15 cellular contexts compared by ENCODE assay signal in genomic region chr21:44685050-44685449, GRCh38. TPM values are rescaled to one million over a fixed set of nuclear protein-coding genes. Genes with fewer than 3 reads are reported as not detected.
A peak's percentile ranks its signal among the peaks of the same experiment; 100 is the strongest.
DNase-seq lines count a peak whose midpoint lies in the region; ATAC-seq, FAIRE-seq and TF ChIP-seq lines count a peak whose summit lies in the region.
"Not testable (repeated sequence)": the region's sequence is repeated elsewhere in the genome, so short reads cannot be mapped to it uniquely, and the experiment has no call there.
"Had no signal": no experiment of that assay in that cellular context is flagged by ENCODE, and none has a peak within 500 bp of the region (broad histone marks: within the 10 kb centered on the region; RNA-seq: fewer than 3 reads in every experiment).

No MANE protein-coding gene starts in this region.

- TF ChIP-seq RAD21 in K562 (CRISPR knock-in tag; conservative IDR thresholded peaks at IDR 0.05 in 1 of 2, IDR thresholded peaks at IDR 0.05 in 1 of 2) = not testable (repeated sequence)

- not testable (repeated sequence) for H3K27ac ChIP-seq in K562 (ENCODE audit: extremely low read depth, low read depth, low read length); esophagus muscularis mucosa (replicated peaks in 1 of 4); vagina

- peaks cover 14% of the 10 kb centered on the region for H3K27me3 Mint-ChIP-seq in T-helper 2 cell treated with Interferon-gamma antibody and Interleukin-4, amounts not matched to agents 5 μg/mL and 100 μg/mL, for 36 hours (ENCODE audit: low read depth)

- TF ChIP-seq EP300 in K562 (IDR thresholded peaks at IDR 0.05; ENCODE audit: low read length); esophagus muscularis mucosa (IDR thresholded peaks at IDR 0.05): not testable (repeated sequence)

- not testable (repeated sequence) for H4K20me1 ChIP-seq in K562 (replicated peaks; ENCODE audit: control insufficient read depth, insufficient read depth, low read length)

- WGBS in K562 (ENCODE audit: insufficient coverage, low coverage, missing lambda C conversion rate) = 1% methylated on average over 6 of the region's 6 CpGs
- no CpG with 5 or more reads among the region's 6 CpGs for WGBS in esophagus muscularis mucosa

- not testable (repeated sequence) for H3K4me3 ChIP-seq in K562, esophagus muscularis mucosa, vagina

- H3K36me3 ChIP-seq in K562 (ENCODE audit: control insufficient read depth, insufficient read depth, low read length); esophagus muscularis mucosa; vagina: not testable (repeated sequence)

- TF ChIP-seq CTCF in K562 (IDR thresholded peaks at IDR 0.05 in 2 of 3, conservative IDR thresholded peaks at IDR 0.05 in 1 of 3; ENCODE audit: insufficient read depth in 2 of 3, low read depth in 1 of 3, low read length in 3 of 3); esophagus muscularis mucosa (IDR thresholded peaks at IDR 0.05); vagina (IDR thresholded peaks at IDR 0.05): not testable (repeated sequence)

- POLR2A ChIA-PET in K562 (lab: Yijun Ruan, JAX) = interaction anchor here (1.1 to 1.4 kb wide), 2 partner anchors 8 to 11 kb away, joined by 4 to 6 read pairs; no protein-coding TSS in a partner anchor

- not testable (repeated sequence) for TF ChIP-seq POLR2A in K562 (conservative IDR thresholded peaks at IDR 0.05); esophagus muscularis mucosa (IDR thresholded peaks at IDR 0.05; ENCODE audit: low read depth); vagina (IDR thresholded peaks at IDR 0.05)

- not testable (repeated sequence) for ATAC-seq in K562

- H3K9me3 ChIP-seq in K562 (replicated peaks; ENCODE audit: control insufficient read depth, insufficient read depth, low read depth, low read length); esophagus muscularis mucosa; vagina: not testable (repeated sequence)

- intact Hi-C loops in K562 (cut with micrococcal nuclease); esophagus muscularis mucosa (cut with DNase I); posterior vena cava (cut with DNase I); vagina (cut with DNase I): not testable (repeated sequence)

- H3K27me3 ChIP-seq in K562 (ENCODE audit: control insufficient read depth in 2 of 2, insufficient read depth in 2 of 2, low read length in 2 of 2) = peaks cover 22 to 57% of the 10 kb centered on the region in 2 experiments
- peaks cover 0 to 46% (median 0%) of the 10 kb centered on the region in 4 donors for H3K27me3 ChIP-seq in esophagus muscularis mucosa
- not testable (repeated sequence) for H3K27me3 ChIP-seq in vagina

- not testable (repeated sequence) for H3K4me1 ChIP-seq in K562 (replicated peaks in 1 of 2; ENCODE audit: control insufficient read depth in 2 of 2, insufficient read depth in 2 of 2, low read length in 2 of 2); esophagus muscularis mucosa; vagina

- not testable (repeated sequence) for H3K79me2 ChIP-seq in K562 (ENCODE audit: control insufficient read depth, insufficient read depth, low read length)

- CTCF ChIA-PET in K562 (lab: Yijun Ruan, JAX; ENCODE audit: low intra/inter-chr PET ratio) = not testable (repeated sequence)

- not testable (repeated sequence) for H3K27ac Mint-ChIP-seq in T-helper 2 cell treated with Interferon-gamma antibody and Interleukin-4, amounts not matched to agents 5 μg/mL and 100 μg/mL, for 36 hours

- not testable (repeated sequence) for H3K4me1 Mint-ChIP-seq in T-helper 2 cell treated with Interferon-gamma antibody and Interleukin-4, amounts not matched to agents 5 μg/mL and 100 μg/mL, for 36 hours (ENCODE audit: low read depth)

- H3K9me1 ChIP-seq in K562 (ENCODE audit: control insufficient read depth, insufficient read depth, low read length) = not testable (repeated sequence)

- not testable (repeated sequence) for H3K9me3 Mint-ChIP-seq in T-helper 2 cell treated with Interferon-gamma antibody and Interleukin-4, amounts not matched to agents 5 μg/mL and 100 μg/mL, for 36 hours

- H2AFZ ChIP-seq in K562 (ENCODE audit: low read depth, low read length) = not testable (repeated sequence)

- peak; percentile 26 for FAIRE-seq in K562 (lab: Jason Lieb, UNC)

- not testable (repeated sequence) for H3K4me3 Mint-ChIP-seq in T-helper 2 cell treated with Interferon-gamma antibody and Interleukin-4, amounts not matched to agents 5 μg/mL and 100 μg/mL, for 36 hours

- not testable (repeated sequence) for BruUV-seq in K562 (replicated peaks; lab: Mats Ljungman, UMichigan)

- DNase-seq in T-helper 2 cell treated with Interferon-gamma antibody and Interleukin-4, amounts not matched to agents 5 μg/mL and 100 μg/mL, for 36 hours (ENCODE audit: low spot score) = peak; percentile 1
- peak; percentile 38 for DNase-seq in activated CD8-positive, alpha-beta memory T cell treated with anti-CD3 and anti-CD28 coated beads for 24 hours
- not testable (repeated sequence) for DNase-seq in K562 (ENCODE audit: extremely low read depth in 1 of 4, low spot score in 3 of 4)
- DNase-seq in esophagus muscularis mucosa (ENCODE audit: extremely low spot score) (peak; percentile 81), posterior vena cava (ENCODE audit: low spot score) (peak; percentile 63), vagina (ENCODE audit: extremely low spot score in 2 of 2) (peak; percentile 76 to 77)

- H3K36me3 Mint-ChIP-seq in T-helper 2 cell treated with Interferon-gamma antibody and Interleukin-4, amounts not matched to agents 5 μg/mL and 100 μg/mL, for 36 hours (ENCODE audit: low read depth) = not testable (repeated sequence)

- not testable (repeated sequence) for H3K9ac ChIP-seq in K562 (ENCODE audit: insufficient read depth in 1 of 2, low read depth in 2 of 2, low read length in 2 of 2)

- H3K4me2 ChIP-seq in K562 (ENCODE audit: insufficient read depth, low read length) = not testable (repeated sequence)

- in situ Hi-C loops in K562 (cut with MboI) = not testable (repeated sequence)

RNA-seq across cellular contexts. Expression of gene KRTAP12-1, which starts 3.1 kb away (rescaled TPM):
- not detected in 2 replicates for total RNA-seq in K562 (2011; cell fraction: chromatin; rRNA removed; ENCODE audit: low replicate concordance)
- total RNA-seq in K562 (2011; cell fraction: nucleolus; rRNA removed) = not detected in 2 replicates
- total RNA-seq in K562 (2011; cell fraction: nucleoplasm; rRNA removed) = not detected in 2 replicates
- not detected in 2 replicates for total RNA-seq in K562 (2014; rRNA removed)
- not detected in 2 replicates for total RNA-seq in K562 (2014; rRNA removed; fragmentation: Illumina TruSeq; extraction: Trizol)
- total RNA-seq in K562 (2015; rRNA removed; fragmentation: Illumina TruSeq; extraction: Trizol) = not detected in 2 replicates
- not detected in 2 replicates for total RNA-seq in K562 (2021)
- polyA plus RNA-seq in K562 (2011; rRNA removed) = not detected in 2 replicates
- not detected in 2 replicates for polyA plus RNA-seq in K562 (2011; cell fraction: cytosol; rRNA removed)
- polyA plus RNA-seq in K562 (2011; cell fraction: nucleus; rRNA removed) = not detected in 2 replicates
- polyA plus RNA-seq in K562 (2012) = not detected in 2 replicates
- not detected in 2 replicates for polyA plus RNA-seq in K562 (2014; fragmentation: Illumina TruSeq; extraction: Trizol)
- not detected for polyA plus RNA-seq in K562 (2014; fragmentation: Nextera tagmentation; extraction: Ambion mirVana)
- polyA plus RNA-seq in K562 (2014; rRNA removed) = not detected in 2 replicates
- polyA minus RNA-seq in K562 (2011; rRNA and poly(A)+ RNA removed) = not detected in 2 replicates
- not detected in 2 replicates for polyA minus RNA-seq in K562 (2011; cell fraction: cytosol; rRNA and poly(A)+ RNA removed)
- polyA minus RNA-seq in K562 (2011; cell fraction: nucleus; rRNA and poly(A)+ RNA removed) = not detected in 2 replicates
- not detected for total RNA-seq in esophagus muscularis mucosa
- not detected for total RNA-seq in posterior vena cava
- total RNA-seq in vagina = not detected
- total RNA-seq: CD4-positive, alpha-beta memory T cell; CD4-positive, CD25-positive, alpha-beta regulatory T cell; CD8-positive, alpha-beta memory T cell; Daoy; G401; GM12878 had no signal
- polyA plus RNA-seq: AG04450; CD14-positive monocyte; CD4-positive, alpha-beta memory T cell; CD4-positive, CD25-positive, alpha-beta regulatory T cell; CD8-positive, alpha-beta memory T cell; GM12878 had no signal

RNA-seq across cellular contexts. Expression of gene KRTAP10-12, which starts 11.9 kb away (rescaled TPM):
- total RNA-seq in K562 (2011; cell fraction: chromatin; rRNA removed; ENCODE audit: low replicate concordance) = not detected in 2 replicates
- total RNA-seq in K562 (2011; cell fraction: nucleolus; rRNA removed) = not detected in 2 replicates
- total RNA-seq in K562 (2011; cell fraction: nucleoplasm; rRNA removed) = not detected in 2 replicates
- total RNA-seq in K562 (2014; rRNA removed) = not detected in 2 replicates
- not detected in 2 replicates for total RNA-seq in K562 (2014; rRNA removed; fragmentation: Illumina TruSeq; extraction: Trizol)
- not detected in 2 replicates for total RNA-seq in K562 (2015; rRNA removed; fragmentation: Illumina TruSeq; extraction: Trizol)
- not detected in 2 replicates for total RNA-seq in K562 (2021)
- not detected in 2 replicates for polyA plus RNA-seq in K562 (2011; rRNA removed)
- polyA plus RNA-seq in K562 (2011; cell fraction: cytosol; rRNA removed) = not detected in 2 replicates
- polyA plus RNA-seq in K562 (2011; cell fraction: nucleus; rRNA removed) = not detected in 2 replicates
- not detected in 2 replicates for polyA plus RNA-seq in K562 (2012)
- not detected in 2 replicates for polyA plus RNA-seq in K562 (2014; fragmentation: Illumina TruSeq; extraction: Trizol)
- polyA plus RNA-seq in K562 (2014; fragmentation: Nextera tagmentation; extraction: Ambion mirVana) = not detected
- polyA plus RNA-seq in K562 (2014; rRNA removed) = not detected in 2 replicates
- polyA minus RNA-seq in K562 (2011; rRNA and poly(A)+ RNA removed) = not detected in 2 replicates
- polyA minus RNA-seq in K562 (2011; cell fraction: cytosol; rRNA and poly(A)+ RNA removed) = not detected in 2 replicates
- polyA minus RNA-seq in K562 (2011; cell fraction: nucleus; rRNA and poly(A)+ RNA removed) = not detected in 2 replicates
- not detected for total RNA-seq in esophagus muscularis mucosa
- total RNA-seq in posterior vena cava = not detected
- total RNA-seq in vagina = not detected
- total RNA-seq: A673; CD4-positive, alpha-beta memory T cell; CD4-positive, CD25-positive, alpha-beta regulatory T cell; CD8-positive, alpha-beta memory T cell; Daoy; G401; GM12878 had no signal
- polyA plus RNA-seq: AG04450; CD14-positive monocyte; CD4-positive, alpha-beta memory T cell; CD4-positive, CD25-positive, alpha-beta regulatory T cell; CD8-positive, alpha-beta memory T cell; GM12878 had no signal

RNA-seq across cellular contexts. Expression of gene KRTAP12-2, which starts 18.3 kb away (rescaled TPM):
- total RNA-seq in K562 (2011; cell fraction: chromatin; rRNA removed; ENCODE audit: low replicate concordance) = not detected in 2 replicates
- not detected in 2 replicates for total RNA-seq in K562 (2011; cell fraction: nucleolus; rRNA removed)
- total RNA-seq in K562 (2011; cell fraction: nucleoplasm; rRNA removed) = not detected in 2 replicates
- total RNA-seq in K562 (2014; rRNA removed) (not detected in 2 replicates), K562 (2014; rRNA removed; fragmentation: Illumina TruSeq; extraction: Trizol) (not detected in 2 replicates), K562 (2015; rRNA removed; fragmentation: Illumina TruSeq; extraction: Trizol) (not detected in 2 replicates), K562 (2021) (not detected in 2 replicates), esophagus muscularis mucosa (not detected), posterior vena cava (under 1 TPM in 1 of 2 donors, not detected in 1; 0.48 TPM), vagina (not detected)
- polyA plus RNA-seq in K562 (2011; rRNA removed) (not detected in 2 replicates), K562 (2014; fragmentation: Illumina TruSeq; extraction: Trizol) (not detected in 2 replicates), K562 (2014; fragmentation: Nextera tagmentation; extraction: Ambion mirVana) (not detected), K562 (2014; rRNA removed) (not detected in 2 replicates)
- not detected in 2 replicates for polyA plus RNA-seq in K562 (2011; cell fraction: cytosol; rRNA removed)
- not detected in 2 replicates for polyA plus RNA-seq in K562 (2011; cell fraction: nucleus; rRNA removed)
- polyA plus RNA-seq in K562 (2012) = not detected in 2 replicates
- polyA minus RNA-seq in K562 (2011; rRNA and poly(A)+ RNA removed) = not detected in 2 replicates
- not detected in 2 replicates for polyA minus RNA-seq in K562 (2011; cell fraction: cytosol; rRNA and poly(A)+ RNA removed)
- not detected in 2 replicates for polyA minus RNA-seq in K562 (2011; cell fraction: nucleus; rRNA and poly(A)+ RNA removed)
- total RNA-seq: CD4-positive, alpha-beta memory T cell; CD4-positive, CD25-positive, alpha-beta regulatory T cell; CD8-positive, alpha-beta memory T cell; Daoy; G401; GM12878 had no signal
- polyA plus RNA-seq: AG04450; CD14-positive monocyte; CD4-positive, alpha-beta memory T cell; CD4-positive, CD25-positive, alpha-beta regulatory T cell; CD8-positive, alpha-beta memory T cell; GM12878 had no signal

RNA-seq across cellular contexts. Expression of gene TSPEAR, which starts 26.3 kb away (rescaled TPM):
- total RNA-seq in K562 (2011; cell fraction: chromatin; rRNA removed; ENCODE audit: low replicate concordance) = not detected in 2 replicates
- not detected in 2 replicates for total RNA-seq in K562 (2011; cell fraction: nucleolus; rRNA removed)
- total RNA-seq in K562 (2011; cell fraction: nucleoplasm; rRNA removed) = not detected in 2 replicates
- total RNA-seq in K562 (2014; rRNA removed) (not detected in 2 replicates), K562 (2014; rRNA removed; fragmentation: Illumina TruSeq; extraction: Trizol) (not detected in 2 replicates), K562 (2015; rRNA removed; fragmentation: Illumina TruSeq; extraction: Trizol) (not detected in 2 replicates), K562 (2021) (not detected in 2 replicates), esophagus muscularis mucosa (under 1 TPM in 2 of 4 donors, not detected in 2; under 0.01 to 0.23 TPM), posterior vena cava (under 1 TPM; 0.14 to 0.48 TPM), vagina (not detected)
- polyA plus RNA-seq in K562 (2011; rRNA removed) (not detected in 2 replicates), K562 (2014; fragmentation: Illumina TruSeq; extraction: Trizol) (not detected in 2 replicates), K562 (2014; fragmentation: Nextera tagmentation; extraction: Ambion mirVana) (not detected), K562 (2014; rRNA removed) (not detected in 2 replicates)
- polyA plus RNA-seq in K562 (2011; cell fraction: cytosol; rRNA removed) = not detected in 2 replicates
- polyA plus RNA-seq in K562 (2011; cell fraction: nucleus; rRNA removed) = not detected in 2 replicates
- 0.03 and 0.14 TPM in 2 replicates for polyA plus RNA-seq in K562 (2012)
- not detected in 2 replicates for polyA minus RNA-seq in K562 (2011; rRNA and poly(A)+ RNA removed)
- not detected in 2 replicates for polyA minus RNA-seq in K562 (2011; cell fraction: cytosol; rRNA and poly(A)+ RNA removed)
- not detected in 2 replicates for polyA minus RNA-seq in K562 (2011; cell fraction: nucleus; rRNA and poly(A)+ RNA removed)
- total RNA-seq: CD4-positive, alpha-beta memory T cell; CD4-positive, CD25-positive, alpha-beta regulatory T cell; CD8-positive, alpha-beta memory T cell; Daoy; G401; GM12878 had no signal
- polyA plus RNA-seq: AG04450, CD14-positive monocyte, GM12878 had no signal

RNA-seq across cellular contexts. Expression of gene KRTAP12-3, which starts 27.3 kb away (rescaled TPM):
- total RNA-seq in K562 (2011; cell fraction: chromatin; rRNA removed; ENCODE audit: low replicate concordance) = not detected in 2 replicates
- not detected in 2 replicates for total RNA-seq in K562 (2011; cell fraction: nucleolus; rRNA removed)
- not detected in 2 replicates for total RNA-seq in K562 (2011; cell fraction: nucleoplasm; rRNA removed)
- total RNA-seq in K562 (2014; rRNA removed) (not detected in 2 replicates), K562 (2014; rRNA removed; fragmentation: Illumina TruSeq; extraction: Trizol) (not detected in 2 replicates), K562 (2015; rRNA removed; fragmentation: Illumina TruSeq; extraction: Trizol) (not detected in 2 replicates), K562 (2021) (not detected in 2 replicates), esophagus muscularis mucosa (not detected), posterior vena cava (not detected), vagina (not detected)
- polyA plus RNA-seq in K562 (2011; rRNA removed) (not detected in 2 replicates), K562 (2014; fragmentation: Illumina TruSeq; extraction: Trizol) (not detected in 2 replicates), K562 (2014; fragmentation: Nextera tagmentation; extraction: Ambion mirVana) (not detected), K562 (2014; rRNA removed) (not detected in 2 replicates)
- polyA plus RNA-seq in K562 (2011; cell fraction: cytosol; rRNA removed) = not detected in 2 replicates
- not detected in 2 replicates for polyA plus RNA-seq in K562 (2011; cell fraction: nucleus; rRNA removed)
- not detected in 2 replicates for polyA plus RNA-seq in K562 (2012)
- not detected in 2 replicates for polyA minus RNA-seq in K562 (2011; rRNA and poly(A)+ RNA removed)
- polyA minus RNA-seq in K562 (2011; cell fraction: cytosol; rRNA and poly(A)+ RNA removed) = not detected in 2 replicates
- polyA minus RNA-seq in K562 (2011; cell fraction: nucleus; rRNA and poly(A)+ RNA removed) = not detected in 2 replicates
- total RNA-seq: A673; CD4-positive, alpha-beta memory T cell; CD4-positive, CD25-positive, alpha-beta regulatory T cell; CD8-positive, alpha-beta memory T cell; Daoy; G401; GM12878 had no signal
- polyA plus RNA-seq: AG04450; CD14-positive monocyte; CD4-positive, CD25-positive, alpha-beta regulatory T cell; CD8-positive, alpha-beta memory T cell; GM12878 had no signal
